Comparison of ENCODE assay signal across 1 cellular context in genomic region chr11:561148-562003, GRCh38.
TF ChIP-seq lines count a peak whose summit lies in the region.

No MANE protein-coding gene starts in this region.

TF ChIP-seq in HepG2, 621 proteins besides CTCF, POLR2A, EP300 and RAD21 (continued from another document and continues in another):
- TF ChIP-seq, protein P1, sequence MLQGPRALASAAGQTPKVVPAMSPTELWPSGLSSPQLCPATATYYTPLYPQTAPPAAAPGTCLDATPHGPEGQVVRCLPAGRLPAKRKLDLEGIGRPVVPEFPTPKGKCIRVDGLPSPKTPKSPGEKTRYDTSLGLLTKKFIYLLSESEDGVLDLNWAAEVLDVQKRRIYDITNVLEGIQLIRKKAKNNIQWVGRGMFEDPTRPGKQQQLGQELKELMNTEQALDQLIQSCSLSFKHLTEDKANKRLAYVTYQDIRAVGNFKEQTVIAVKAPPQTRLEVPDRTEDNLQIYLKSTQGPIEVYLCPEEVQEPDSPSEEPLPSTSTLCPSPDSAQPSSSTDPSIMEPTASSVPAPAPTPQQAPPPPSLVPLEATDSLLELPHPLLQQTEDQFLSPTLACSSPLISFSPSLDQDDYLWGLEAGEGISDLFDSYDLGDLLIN (CRISPR knock-in tag; IDR thresholded peaks at IDR 0.05; ENCODE audit: borderline replicate concordance) = no peak
- TF ChIP-seq ZSCAN22 (CRISPR knock-in tag; IDR thresholded peaks at IDR 0.05) = no peak
- TF ChIP-seq USF2 (IDR thresholded peaks at IDR 0.05; ENCODE audit: low read depth, low read length) = no peak
- TF ChIP-seq USF2 (CRISPR knock-in tag; IDR thresholded peaks at IDR 0.05; ENCODE audit: borderline replicate concordance) = no peak
- peak; percentile 47 for TF ChIP-seq ASH2L (IDR thresholded peaks at IDR 0.05; ENCODE audit: insufficient read length, low read depth, low read length)
- TF ChIP-seq, protein P2, sequence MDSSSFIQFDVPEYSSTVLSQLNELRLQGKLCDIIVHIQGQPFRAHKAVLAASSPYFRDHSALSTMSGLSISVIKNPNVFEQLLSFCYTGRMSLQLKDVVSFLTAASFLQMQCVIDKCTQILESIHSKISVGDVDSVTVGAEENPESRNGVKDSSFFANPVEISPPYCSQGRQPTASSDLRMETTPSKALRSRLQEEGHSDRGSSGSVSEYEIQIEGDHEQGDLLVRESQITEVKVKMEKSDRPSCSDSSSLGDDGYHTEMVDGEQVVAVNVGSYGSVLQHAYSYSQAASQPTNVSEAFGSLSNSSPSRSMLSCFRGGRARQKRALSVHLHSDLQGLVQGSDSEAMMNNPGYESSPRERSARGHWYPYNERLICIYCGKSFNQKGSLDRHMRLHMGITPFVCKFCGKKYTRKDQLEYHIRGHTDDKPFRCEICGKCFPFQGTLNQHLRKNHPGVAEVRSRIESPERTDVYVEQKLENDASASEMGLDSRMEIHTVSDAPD (CRISPR knock-in tag; IDR thresholded peaks at IDR 0.05) = no peak
- TF ChIP-seq SNAPC4 (CRISPR knock-in tag; IDR thresholded peaks at IDR 0.05) = no peak
- no peak for TF ChIP-seq CHD4 (IDR thresholded peaks at IDR 0.05; ENCODE audit: borderline replicate concordance, low read length)
- TF ChIP-seq, protein P3, sequence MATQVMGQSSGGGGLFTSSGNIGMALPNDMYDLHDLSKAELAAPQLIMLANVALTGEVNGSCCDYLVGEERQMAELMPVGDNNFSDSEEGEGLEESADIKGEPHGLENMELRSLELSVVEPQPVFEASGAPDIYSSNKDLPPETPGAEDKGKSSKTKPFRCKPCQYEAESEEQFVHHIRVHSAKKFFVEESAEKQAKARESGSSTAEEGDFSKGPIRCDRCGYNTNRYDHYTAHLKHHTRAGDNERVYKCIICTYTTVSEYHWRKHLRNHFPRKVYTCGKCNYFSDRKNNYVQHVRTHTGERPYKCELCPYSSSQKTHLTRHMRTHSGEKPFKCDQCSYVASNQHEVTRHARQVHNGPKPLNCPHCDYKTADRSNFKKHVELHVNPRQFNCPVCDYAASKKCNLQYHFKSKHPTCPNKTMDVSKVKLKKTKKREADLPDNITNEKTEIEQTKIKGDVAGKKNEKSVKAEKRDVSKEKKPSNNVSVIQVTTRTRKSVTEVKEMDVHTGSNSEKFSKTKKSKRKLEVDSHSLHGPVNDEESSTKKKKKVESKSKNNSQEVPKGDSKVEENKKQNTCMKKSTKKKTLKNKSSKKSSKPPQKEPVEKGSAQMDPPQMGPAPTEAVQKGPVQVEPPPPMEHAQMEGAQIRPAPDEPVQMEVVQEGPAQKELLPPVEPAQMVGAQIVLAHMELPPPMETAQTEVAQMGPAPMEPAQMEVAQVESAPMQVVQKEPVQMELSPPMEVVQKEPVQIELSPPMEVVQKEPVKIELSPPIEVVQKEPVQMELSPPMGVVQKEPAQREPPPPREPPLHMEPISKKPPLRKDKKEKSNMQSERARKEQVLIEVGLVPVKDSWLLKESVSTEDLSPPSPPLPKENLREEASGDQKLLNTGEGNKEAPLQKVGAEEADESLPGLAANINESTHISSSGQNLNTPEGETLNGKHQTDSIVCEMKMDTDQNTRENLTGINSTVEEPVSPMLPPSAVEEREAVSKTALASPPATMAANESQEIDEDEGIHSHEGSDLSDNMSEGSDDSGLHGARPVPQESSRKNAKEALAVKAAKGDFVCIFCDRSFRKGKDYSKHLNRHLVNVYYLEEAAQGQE (IDR thresholded peaks at IDR 0.05; ENCODE audit: borderline replicate concordance in 1 of 2, low read depth in 1 of 2, low read length in 2 of 2) = no peak
- TF ChIP-seq ZNF282 (IDR thresholded peaks at IDR 0.05; ENCODE audit: partially characterized antibody) = no peak
- no peak for TF ChIP-seq DPF2 (CRISPR knock-in tag; IDR thresholded peaks at IDR 0.05; ENCODE audit: borderline replicate concordance, low read depth)
- TF ChIP-seq, protein P4, sequence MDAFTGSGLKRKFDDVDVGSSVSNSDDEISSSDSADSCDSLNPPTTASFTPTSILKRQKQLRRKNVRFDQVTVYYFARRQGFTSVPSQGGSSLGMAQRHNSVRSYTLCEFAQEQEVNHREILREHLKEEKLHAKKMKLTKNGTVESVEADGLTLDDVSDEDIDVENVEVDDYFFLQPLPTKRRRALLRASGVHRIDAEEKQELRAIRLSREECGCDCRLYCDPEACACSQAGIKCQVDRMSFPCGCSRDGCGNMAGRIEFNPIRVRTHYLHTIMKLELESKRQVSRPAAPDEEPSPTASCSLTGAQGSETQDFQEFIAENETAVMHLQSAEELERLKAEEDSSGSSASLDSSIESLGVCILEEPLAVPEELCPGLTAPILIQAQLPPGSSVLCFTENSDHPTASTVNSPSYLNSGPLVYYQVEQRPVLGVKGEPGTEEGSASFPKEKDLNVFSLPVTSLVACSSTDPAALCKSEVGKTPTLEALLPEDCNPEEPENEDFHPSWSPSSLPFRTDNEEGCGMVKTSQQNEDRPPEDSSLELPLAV (CRISPR knock-in tag; conservative IDR thresholded peaks at IDR 0.05; ENCODE audit: low read depth) = no peak
- TF ChIP-seq POGZ (CRISPR knock-in tag; IDR thresholded peaks at IDR 0.05) = no peak
- peak; percentile 27; the same call in 1 of the 2 replicates for TF ChIP-seq ZFP82 (CRISPR knock-in tag; IDR thresholded peaks at IDR 0.05; ENCODE audit: borderline replicate concordance)
- TF ChIP-seq ZNF101 (CRISPR knock-in tag; IDR thresholded peaks at IDR 0.05; ENCODE audit: borderline replicate concordance, low read depth) = no peak
- 0 out of 2 replicates have a peak, but pooled peaks have one; percentile 17 for TF ChIP-seq HMG20B (CRISPR knock-in tag; conservative IDR thresholded peaks at IDR 0.05)
- TF ChIP-seq ZNF430 (CRISPR knock-in tag; IDR thresholded peaks at IDR 0.05) = no peak
- TF ChIP-seq RXRB (CRISPR knock-in tag; IDR thresholded peaks at IDR 0.05; ENCODE audit: borderline replicate concordance) = no peak
- no peak for TF ChIP-seq ZNF577 (CRISPR knock-in tag; IDR thresholded peaks at IDR 0.05; ENCODE audit: borderline replicate concordance, low read depth)
- no peak for TF ChIP-seq TP53 (CRISPR knock-in tag; conservative IDR thresholded peaks at IDR 0.05)
- TF ChIP-seq JUND (CRISPR knock-in tag; IDR thresholded peaks at IDR 0.05) = no peak
- no peak for TF ChIP-seq ZBTB3 (CRISPR knock-in tag; IDR thresholded peaks at IDR 0.05; ENCODE audit: borderline replicate concordance, low read depth)
- TF ChIP-seq TOE1 (CRISPR knock-in tag; IDR thresholded peaks at IDR 0.05) = no peak
- TF ChIP-seq, protein P5, sequence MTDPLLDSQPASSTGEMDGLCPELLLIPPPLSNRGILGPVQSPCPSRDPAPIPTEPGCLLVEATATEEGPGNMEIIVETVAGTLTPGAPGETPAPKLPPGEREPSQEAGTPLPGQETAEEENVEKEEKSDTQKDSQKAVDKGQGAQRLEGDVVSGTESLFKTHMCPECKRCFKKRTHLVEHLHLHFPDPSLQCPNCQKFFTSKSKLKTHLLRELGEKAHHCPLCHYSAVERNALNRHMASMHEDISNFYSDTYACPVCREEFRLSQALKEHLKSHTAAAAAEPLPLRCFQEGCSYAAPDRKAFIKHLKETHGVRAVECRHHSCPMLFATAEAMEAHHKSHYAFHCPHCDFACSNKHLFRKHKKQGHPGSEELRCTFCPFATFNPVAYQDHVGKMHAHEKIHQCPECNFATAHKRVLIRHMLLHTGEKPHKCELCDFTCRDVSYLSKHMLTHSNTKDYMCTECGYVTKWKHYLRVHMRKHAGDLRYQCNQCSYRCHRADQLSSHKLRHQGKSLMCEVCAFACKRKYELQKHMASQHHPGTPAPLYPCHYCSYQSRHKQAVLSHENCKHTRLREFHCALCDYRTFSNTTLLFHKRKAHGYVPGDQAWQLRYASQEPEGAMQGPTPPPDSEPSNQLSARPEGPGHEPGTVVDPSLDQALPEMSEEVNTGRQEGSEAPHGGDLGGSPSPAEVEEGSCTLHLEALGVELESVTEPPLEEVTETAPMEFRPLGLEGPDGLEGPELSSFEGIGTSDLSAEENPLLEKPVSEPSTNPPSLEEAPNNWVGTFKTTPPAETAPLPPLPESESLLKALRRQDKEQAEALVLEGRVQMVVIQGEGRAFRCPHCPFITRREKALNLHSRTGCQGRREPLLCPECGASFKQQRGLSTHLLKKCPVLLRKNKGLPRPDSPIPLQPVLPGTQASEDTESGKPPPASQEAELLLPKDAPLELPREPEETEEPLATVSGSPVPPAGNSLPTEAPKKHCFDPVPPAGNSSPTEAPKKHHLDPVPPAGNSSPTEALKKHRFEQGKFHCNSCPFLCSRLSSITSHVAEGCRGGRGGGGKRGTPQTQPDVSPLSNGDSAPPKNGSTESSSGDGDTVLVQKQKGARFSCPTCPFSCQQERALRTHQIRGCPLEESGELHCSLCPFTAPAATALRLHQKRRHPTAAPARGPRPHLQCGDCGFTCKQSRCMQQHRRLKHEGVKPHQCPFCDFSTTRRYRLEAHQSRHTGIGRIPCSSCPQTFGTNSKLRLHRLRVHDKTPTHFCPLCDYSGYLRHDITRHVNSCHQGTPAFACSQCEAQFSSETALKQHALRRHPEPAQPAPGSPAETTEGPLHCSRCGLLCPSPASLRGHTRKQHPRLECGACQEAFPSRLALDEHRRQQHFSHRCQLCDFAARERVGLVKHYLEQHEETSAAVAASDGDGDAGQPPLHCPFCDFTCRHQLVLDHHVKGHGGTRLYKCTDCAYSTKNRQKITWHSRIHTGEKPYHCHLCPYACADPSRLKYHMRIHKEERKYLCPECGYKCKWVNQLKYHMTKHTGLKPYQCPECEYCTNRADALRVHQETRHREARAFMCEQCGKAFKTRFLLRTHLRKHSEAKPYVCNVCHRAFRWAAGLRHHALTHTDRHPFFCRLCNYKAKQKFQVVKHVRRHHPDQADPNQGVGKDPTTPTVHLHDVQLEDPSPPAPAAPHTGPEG (CRISPR knock-in tag; IDR thresholded peaks at IDR 0.05) = peak; percentile 61; the same call in 1 of the 2 replicates
- 0 out of 2 replicates have a peak, but pooled peaks have one; percentile 34 for TF ChIP-seq TARDBP (CRISPR knock-in tag; IDR thresholded peaks at IDR 0.05)
- no peak for TF ChIP-seq ZNF207 (IDR thresholded peaks at IDR 0.05; ENCODE audit: borderline replicate concordance)
- peak; percentile 61; the same call in 1 of the 2 replicates for TF ChIP-seq KLF6 (CRISPR knock-in tag; IDR thresholded peaks at IDR 0.05)
- TF ChIP-seq ZNF574 (CRISPR knock-in tag; IDR thresholded peaks at IDR 0.05) = peak; percentile 54; the same call in 1 of the 2 replicates
- TF ChIP-seq FOXK1 (CRISPR knock-in tag; IDR thresholded peaks at IDR 0.05; ENCODE audit: borderline replicate concordance, low read depth) = no peak
- TF ChIP-seq SOX6 (IDR thresholded peaks at IDR 0.05) = no peak
- TF ChIP-seq SOX6 (CRISPR knock-in tag; IDR thresholded peaks at IDR 0.05) = no peak
